12 cellular contexts compared by ENCODE assay signal in the genomic region with DNA sequence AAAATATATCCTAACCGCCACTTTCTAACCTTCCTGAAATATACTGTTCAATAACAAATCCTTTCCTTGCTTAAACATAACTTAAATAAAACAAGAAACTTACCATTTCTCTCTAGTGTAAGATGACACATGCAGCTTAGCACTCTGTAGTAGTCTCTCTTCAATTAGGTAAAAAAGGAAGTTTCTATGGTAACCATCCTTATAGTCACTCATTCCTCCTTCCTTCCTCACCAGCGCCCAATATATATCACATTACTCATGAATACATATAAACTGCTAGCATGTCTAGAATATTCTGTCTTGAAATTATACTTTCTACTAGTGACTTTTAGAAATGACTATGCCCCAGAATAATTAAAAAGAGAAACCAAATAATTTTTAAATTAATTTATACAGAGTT.
DNase-seq lines count a peak whose midpoint lies in the region; ATAC-seq and TF ChIP-seq lines count a peak whose summit lies in the region.
"Had no signal": no experiment of that assay in that cellular context is flagged by ENCODE, and none has a peak within 500 bp of the region (broad histone marks: within the 10 kb centered on the region; RNA-seq: fewer than 3 reads in every experiment).

No MANE protein-coding gene starts in this region.

- intact Hi-C loops in MCF 10A (cut with micrococcal nuclease) (no loop called here), breast epithelium (cut with DNase I; ENCODE audit: low total_unique reads) (no loop called here)
- intact Hi-C loops in activated CD4-positive, alpha-beta memory T cell treated with anti-CD3 and anti-CD28 coated beads for 36 hours (cut with micrococcal nuclease): no loop called here

- no peak for TF ChIP-seq CTCF in MCF 10A (IDR thresholded peaks at IDR 0.05; ENCODE audit: unreplicated experiment)
- no peak for TF ChIP-seq CTCF in breast epithelium (IDR thresholded peaks at IDR 0.05)
- TF ChIP-seq CTCF in foreskin fibroblast (IDR thresholded peaks at IDR 0.05; ENCODE audit: low read depth, low read length): no peak

- peak; percentile 37 for DNase-seq in MCF 10A (ENCODE audit: unreplicated experiment)
- DNase-seq in breast epithelium (ENCODE audit: low spot score in 2 of 2): no peak
- DNase-seq in adipocyte (ENCODE audit: low read depth): peak; percentile 71
- peak; percentile 73 to 82 for DNase-seq in foreskin fibroblast
- no peak for DNase-seq in activated CD4-positive, alpha-beta memory T cell treated with anti-CD3 and anti-CD28 coated beads for 36 hours
- no peak for DNase-seq in HAP-1 (ENCODE audit: low spot score in 2 of 2)
- DNase-seq in NCI-H146 treated with DMSO at 0.1 percent for 48 hours (lab: John Stamatoyannopoulos, UW; ENCODE audit: unreplicated experiment): no peak
- DNase-seq: activated gamma-delta T cell, tibial artery had no signal

- peak overlapping the region; percentile 27 for H3K27ac Mint-ChIP-seq in MCF 10A (ENCODE audit: low read depth, unreplicated experiment)
- H3K27ac Mint-ChIP-seq in activated CD4-positive, alpha-beta memory T cell treated with anti-CD3 and anti-CD28 coated beads for 36 hours: no peak overlapping the region
- H3K27ac Mint-ChIP-seq: memory B cell had no signal

- peaks cover 13% of the 10 kb centered on the region for H3K4me1 Mint-ChIP-seq in MCF 10A (ENCODE audit: insufficient read depth, unreplicated experiment)
- no peaks in the 10 kb centered on the region for H3K4me1 Mint-ChIP-seq in activated CD4-positive, alpha-beta memory T cell treated with anti-CD3 and anti-CD28 coated beads for 36 hours (ENCODE audit: low read depth)
- H3K4me1 Mint-ChIP-seq: memory B cell had no signal

- H3K4me1 ChIP-seq in breast epithelium (no peaks in the 10 kb centered on the region), adipocyte (ENCODE audit: control insufficient read depth, insufficient read depth, low read length) (no peaks in the 10 kb centered on the region), HAP-1 (no peaks in the 10 kb centered on the region)
- H3K4me1 ChIP-seq: tibial artery had no signal

- no peak for ATAC-seq in GM19455 (IDR thresholded peaks at IDR 0.05; ENCODE audit: unreplicated experiment)
- ATAC-seq: Right ventricle myocardium inferior had no signal

- H3K4me3 Mint-ChIP-seq in MCF 10A (ENCODE audit: unreplicated experiment): no peak overlapping the region
- H3K4me3 Mint-ChIP-seq in activated CD4-positive, alpha-beta memory T cell treated with anti-CD3 and anti-CD28 coated beads for 36 hours: no peak overlapping the region
- H3K4me3 Mint-ChIP-seq: memory B cell had no signal

- H3K27me3 ChIP-seq in breast epithelium: no peaks in the 10 kb centered on the region
- H3K27me3 ChIP-seq in adipocyte (replicated peaks; ENCODE audit: control insufficient read depth, insufficient read depth, low read length): no peaks in the 10 kb centered on the region
- H3K27me3 ChIP-seq in HAP-1 (ENCODE audit: low read depth): no peaks in the 10 kb centered on the region
- H3K27me3 ChIP-seq: tibial artery had no signal

- no peak for TF ChIP-seq POLR2A in breast epithelium (IDR thresholded peaks at IDR 0.05)

- CTCF ChIA-PET in MCF 10A (lab: Yijun Ruan, JAX): interaction anchor here (1.0 kb wide), 1 partner anchor 67 kb away, joined by 3 read pairs; no protein-coding TSS in a partner anchor
- CTCF ChIA-PET in activated CD4-positive, alpha-beta memory T cell treated with anti-CD3 and anti-CD28 coated beads for 36 hours (lab: Charles Lee): no interaction called here

- H3K36me3 ChIP-seq in breast epithelium (no peaks in the 10 kb centered on the region), adipocyte (ENCODE audit: control insufficient read depth, insufficient read depth, low read length, severe bottlenecking) (no peaks in the 10 kb centered on the region), HAP-1 (replicated peaks) (0 out of 2 replicates have a peak, but pooled peaks cover 2% of the 10 kb centered on the region)
- H3K36me3 ChIP-seq: tibial artery had no signal

- H3K27me3 Mint-ChIP-seq in MCF 10A (ENCODE audit: insufficient read depth, unreplicated experiment): no peaks in the 10 kb centered on the region
- peaks cover 3% of the 10 kb centered on the region for H3K27me3 Mint-ChIP-seq in activated CD4-positive, alpha-beta memory T cell treated with anti-CD3 and anti-CD28 coated beads for 36 hours
- H3K27me3 Mint-ChIP-seq: memory B cell had no signal

- H3K9me3 Mint-ChIP-seq in MCF 10A (ENCODE audit: unreplicated experiment): no peaks in the 10 kb centered on the region
- no peaks in the 10 kb centered on the region for H3K9me3 Mint-ChIP-seq in activated CD4-positive, alpha-beta memory T cell treated with anti-CD3 and anti-CD28 coated beads for 36 hours

- in situ Hi-C loops in HAP-1 (cut with MboI; ENCODE audit: low sequenced_read_pairs): no loop called here

- H3K36me3 Mint-ChIP-seq in MCF 10A (ENCODE audit: insufficient read depth, unreplicated experiment): peaks cover 53% of the 10 kb centered on the region
- H3K36me3 Mint-ChIP-seq in activated CD4-positive, alpha-beta memory T cell treated with anti-CD3 and anti-CD28 coated beads for 36 hours: no peaks in the 10 kb centered on the region
- H3K36me3 Mint-ChIP-seq: memory B cell had no signal

- no peak overlapping the region for H3K27ac ChIP-seq in breast epithelium
- H3K27ac ChIP-seq: tibial artery had no signal

- no peaks in the 10 kb centered on the region for H3K9me3 ChIP-seq in breast epithelium
- H3K9me3 ChIP-seq in adipocyte (ENCODE audit: control insufficient read depth, low read length): peaks cover under 1% of the 10 kb centered on the region
- no peaks in the 10 kb centered on the region for H3K9me3 ChIP-seq in HAP-1
- H3K9me3 ChIP-seq: tibial artery had no signal

- POLR2A ChIA-PET in MCF 10A (lab: Yijun Ruan, JAX): interaction anchor here (0.7 kb wide), 1 partner anchor 13 kb away, joined by 3 read pairs; no protein-coding TSS in a partner anchor
- POLR2A ChIA-PET in activated CD4-positive, alpha-beta memory T cell treated with anti-CD3 and anti-CD28 coated beads for 36 hours (lab: Charles Lee): no interaction called here

- H3K4me3 ChIP-seq in breast epithelium: no peak overlapping the region
- H3K4me3 ChIP-seq in adipocyte (ENCODE audit: low read length): no peak overlapping the region
- H3K4me3 ChIP-seq in foreskin fibroblast (ENCODE audit: low read depth in 1 of 2, low read length in 2 of 2): no peak overlapping the region
- H3K4me3 ChIP-seq in HAP-1: no peak overlapping the region
- H3K4me3 ChIP-seq: tibial artery had no signal

- no TSS peak for BruUV-seq in MCF 10A (replicated peaks; lab: Mats Ljungman, UMichigan)

- no peak overlapping the region for H3K9ac ChIP-seq in adipocyte (ENCODE audit: low read length)

Comparison
In these comparisons a context has a peak if more than half of its experiments do, and no peak if none do; other contexts are left out.
1. DNase-seq: peak in MCF 10A (single experiment), adipocyte (single experiment) and foreskin fibroblast (2 of 2); none in breast epithelium (0 of 2), activated CD4-positive, alpha-beta memory T cell treated with anti-CD3 and anti-CD28 coated beads for 36 hours (single experiment), HAP-1 (0 of 2) and NCI-H146 treated with DMSO at 0.1 percent for 48 hours (single experiment).